26 cellular contexts compared by ENCODE assay signal in genomic region chr7:120407015-120407414, GRCh38.
DNase-seq lines count a peak whose midpoint lies in the region; FAIRE-seq and TF ChIP-seq lines count a peak whose summit lies in the region.
"Had no signal": no experiment of that assay in that cellular context is flagged by ENCODE, and none has a peak within 500 bp of the region (broad histone marks: within the 10 kb centered on the region; RNA-seq: fewer than 3 reads in every experiment).

No MANE protein-coding gene starts in this region.

- TF ChIP-seq POLR2A in H54 (IDR thresholded peaks at IDR 0.05; ENCODE audit: low read depth, low read length): no peak

- FAIRE-seq in H54 (lab: Jason Lieb, UNC): peak; percentile 23
- FAIRE-seq: endometrium, HepG2 had no signal

- DNase-seq in H54 (ENCODE audit: insufficient read length, low spot score) (no peak), RPMI7951 (ENCODE audit: low read depth) (peak; percentile 8), dermis blood vessel endothelial cell (peak; percentile 55), NCI-H510A (lab: John Stamatoyannopoulos, UW) (no peak), AG20443 (ENCODE audit: low spot score) (no peak), occipital lobe (lab: John Stamatoyannopoulos, UW) (no peak), DMS153 (lab: John Stamatoyannopoulos, UW) (no peak)
- DNase-seq: activated CD4-positive, alpha-beta memory T cell treated with anti-CD3 and anti-CD28 coated beads for 36 hours; activated naive CD8-positive, alpha-beta T cell treated with anti-CD3 and anti-CD28 coated beads, Interleukin-2, amount 50 U/mL, for 24 hours; activated T-cell treated with anti-CD3 and anti-CD28 coated beads, Interleukin-2, amount 50 U/mL, for 72 hours; Calu3; dorsolateral prefrontal cortex; hippocampal formation; mucosa of descending colon; natural killer cell; NCI-H1417 treated with DMSO at 0.1 percent for 48 hours; NCI-H2081; NCI-H345; NCI-H82; nucleus accumbens; psoas muscle; SK-N-SH; stimulated activated CD4-positive, alpha-beta T cell treated with anti-CD3 and anti-CD28 coated beads, Interleukin-4, amount 100 ng/mL, for 4 hours; transverse colon had no signal

Comparison
In these comparisons a context has a peak if more than half of its experiments do, and no peak if none do; other contexts are left out.
1. DNase-seq: peak in RPMI7951 (single experiment) and dermis blood vessel endothelial cell (single experiment); none in H54 (single experiment), NCI-H510A (single experiment), AG20443 (single experiment), occipital lobe (single experiment) and DMS153 (single experiment).